Comparison of ENCODE assay signal across 10 cellular contexts in genomic region chr2:212915121-212915782, GRCh38.
DNase-seq lines count a peak whose midpoint lies in the region; ATAC-seq and TF ChIP-seq lines count a peak whose summit lies in the region.
"Had no signal": no experiment of that assay in that cellular context is flagged by ENCODE, and none has a peak within 500 bp of the region (broad histone marks: within the 10 kb centered on the region; RNA-seq: fewer than 3 reads in every experiment).

No MANE protein-coding gene starts in this region.

- no peaks in the 10 kb centered on the region for H3K4me1 ChIP-seq in effector memory CD4-positive, alpha-beta T cell (ENCODE audit: control insufficient read depth, insufficient read depth, low read length, poor library complexity, severe bottlenecking)

- H3K27ac ChIP-seq in effector memory CD4-positive, alpha-beta T cell (ENCODE audit: insufficient read depth, low read length, poor library complexity, severe bottlenecking): no peak overlapping the region
- H3K27ac ChIP-seq: tibial nerve had no signal

- H3K4me3 Mint-ChIP-seq in activated CD8-positive, alpha-beta T cell treated with anti-CD3 and anti-CD28 coated beads for 36 hours: peak overlapping the region; percentile 29
- no peak overlapping the region for H3K4me3 Mint-ChIP-seq in activated CD8-positive, alpha-beta T cell treated with anti-CD3 and anti-CD28 coated beads, Interleukin-2, amount 10 ng/mL, durations not matched to agents 7 days and 5 days
- H3K4me3 Mint-ChIP-seq in stimulated activated effector memory CD8-positive, alpha-beta T cell treated with anti-CD3 and anti-CD28 coated beads, Interleukin-12 subunit alpha, Interleukin-12 subunit beta, amount 100 ng/mL, for 72 hours: peak overlapping the region; percentile 22

- H3K27ac Mint-ChIP-seq in activated CD8-positive, alpha-beta T cell treated with anti-CD3 and anti-CD28 coated beads for 36 hours: peak overlapping the region; percentile 58
- H3K27ac Mint-ChIP-seq in activated CD8-positive, alpha-beta T cell treated with anti-CD3 and anti-CD28 coated beads, Interleukin-2, amount 10 ng/mL, durations not matched to agents 7 days and 5 days: no peak overlapping the region
- peak overlapping the region; percentile 57 for H3K27ac Mint-ChIP-seq in stimulated activated effector memory CD8-positive, alpha-beta T cell treated with anti-CD3 and anti-CD28 coated beads, Interleukin-12 subunit alpha, Interleukin-12 subunit beta, amount 100 ng/mL, for 72 hours

- peak; percentile 63 for ATAC-seq in activated CD8-positive, alpha-beta T cell treated with anti-CD3 and anti-CD28 coated beads for 36 hours
- ATAC-seq in activated CD8-positive, alpha-beta T cell treated with anti-CD3 and anti-CD28 coated beads, Interleukin-2, amount 10 ng/mL, durations not matched to agents 7 days and 5 days: no peak
- peak; percentile 67 for ATAC-seq in HG02798 (IDR thresholded peaks at IDR 0.05; ENCODE audit: poor library complexity, unreplicated experiment)
- ATAC-seq in stimulated activated effector memory CD8-positive, alpha-beta T cell treated with anti-CD3 and anti-CD28 coated beads, Interleukin-12 subunit alpha, Interleukin-12 subunit beta, amount 100 ng/mL, for 72 hours: peak; percentile 92

- no peak for TF ChIP-seq CTCF in activated CD8-positive, alpha-beta T cell treated with anti-CD3 and anti-CD28 coated beads for 36 hours (IDR thresholded peaks at IDR 0.05)

- CTCF ChIA-PET in activated CD8-positive, alpha-beta T cell treated with anti-CD3 and anti-CD28 coated beads for 36 hours (lab: Charles Lee): interaction anchor here (0.7 to 0.9 kb wide), 2 partner anchors 42 to 95 kb away, joined by 3 read pairs; no protein-coding TSS in a partner anchor
- CTCF ChIA-PET in activated CD8-positive, alpha-beta T cell treated with anti-CD3 and anti-CD28 coated beads, Interleukin-2, amount 10 ng/mL, durations not matched to agents 7 days and 5 days (lab: Charles Lee): no interaction called here

- peak; percentile 8 for DNase-seq in activated CD8-positive, alpha-beta T cell treated with anti-CD3 and anti-CD28 coated beads for 36 hours
- DNase-seq in activated CD8-positive, alpha-beta T cell treated with anti-CD3 and anti-CD28 coated beads, Interleukin-2, amount 10 ng/mL, durations not matched to agents 7 days and 5 days: no peak
- peak; percentile 30 for DNase-seq in OCI-M1 (lab: John Stamatoyannopoulos, UW)
- no peak for DNase-seq in stimulated activated effector memory CD8-positive, alpha-beta T cell treated with anti-CD3 and anti-CD28 coated beads, Interleukin-12 subunit alpha, Interleukin-12 subunit beta, amount 100 ng/mL, for 72 hours (ENCODE audit: low spot score in 2 of 2)
- no peak for DNase-seq in activated effector memory CD4-positive, alpha-beta T cell treated with anti-CD3 and anti-CD28 coated beads, Interleukin-2, amount 50 U/mL, for 16 hours
- no peak for DNase-seq in NCI-H2081 (lab: John Stamatoyannopoulos, UW)
- DNase-seq in effector memory CD4-positive, alpha-beta T cell: no peak
- DNase-seq: NCI-H524 had no signal

- H3K27me3 Mint-ChIP-seq in activated CD8-positive, alpha-beta T cell treated with anti-CD3 and anti-CD28 coated beads for 36 hours: peaks cover 2% of the 10 kb centered on the region
- H3K27me3 Mint-ChIP-seq in activated CD8-positive, alpha-beta T cell treated with anti-CD3 and anti-CD28 coated beads, Interleukin-2, amount 10 ng/mL, durations not matched to agents 7 days and 5 days (ENCODE audit: low read depth): no peaks in the 10 kb centered on the region

- no peaks in the 10 kb centered on the region for H3K36me3 ChIP-seq in effector memory CD4-positive, alpha-beta T cell (ENCODE audit: control insufficient read depth, insufficient read depth, low read length)
- H3K36me3 ChIP-seq: tibial nerve had no signal

- peaks cover 27% of the 10 kb centered on the region for H3K4me1 Mint-ChIP-seq in activated CD8-positive, alpha-beta T cell treated with anti-CD3 and anti-CD28 coated beads for 36 hours (ENCODE audit: low read depth)
- peaks cover 20% of the 10 kb centered on the region for H3K4me1 Mint-ChIP-seq in activated CD8-positive, alpha-beta T cell treated with anti-CD3 and anti-CD28 coated beads, Interleukin-2, amount 10 ng/mL, durations not matched to agents 7 days and 5 days (ENCODE audit: low read depth)
- H3K4me1 Mint-ChIP-seq in stimulated activated effector memory CD8-positive, alpha-beta T cell treated with anti-CD3 and anti-CD28 coated beads, Interleukin-12 subunit alpha, Interleukin-12 subunit beta, amount 100 ng/mL, for 72 hours: peaks cover 27% of the 10 kb centered on the region

- intact Hi-C loops in activated CD8-positive, alpha-beta T cell treated with anti-CD3 and anti-CD28 coated beads for 36 hours (cut with micrococcal nuclease): no loop called here

- POLR2A ChIA-PET in activated CD8-positive, alpha-beta T cell treated with anti-CD3 and anti-CD28 coated beads for 36 hours (lab: Charles Lee): interaction anchor here (0.9 kb wide), 1 partner anchor 73 kb away, joined by 4 read pairs; no protein-coding TSS in a partner anchor
- POLR2A ChIA-PET in activated CD8-positive, alpha-beta T cell treated with anti-CD3 and anti-CD28 coated beads, Interleukin-2, amount 10 ng/mL, durations not matched to agents 7 days and 5 days (lab: Charles Lee): no interaction called here

- H3K4me3 ChIP-seq in effector memory CD4-positive, alpha-beta T cell (ENCODE audit: insufficient read depth, low read depth, low read length, poor library complexity, severe bottlenecking): no peak overlapping the region
- H3K4me3 ChIP-seq: tibial nerve had no signal

- no peaks in the 10 kb centered on the region for H3K9me3 ChIP-seq in effector memory CD4-positive, alpha-beta T cell (ENCODE audit: control insufficient read depth, low read length)
- H3K9me3 ChIP-seq: tibial nerve had no signal

- no peaks in the 10 kb centered on the region for H3K9me3 Mint-ChIP-seq in activated CD8-positive, alpha-beta T cell treated with anti-CD3 and anti-CD28 coated beads for 36 hours
- no peaks in the 10 kb centered on the region for H3K9me3 Mint-ChIP-seq in activated CD8-positive, alpha-beta T cell treated with anti-CD3 and anti-CD28 coated beads, Interleukin-2, amount 10 ng/mL, durations not matched to agents 7 days and 5 days (ENCODE audit: insufficient read depth)
- H3K9me3 Mint-ChIP-seq in stimulated activated effector memory CD8-positive, alpha-beta T cell treated with anti-CD3 and anti-CD28 coated beads, Interleukin-12 subunit alpha, Interleukin-12 subunit beta, amount 100 ng/mL, for 72 hours: no peaks in the 10 kb centered on the region

- no peaks in the 10 kb centered on the region for H3K27me3 ChIP-seq in effector memory CD4-positive, alpha-beta T cell (replicated peaks; ENCODE audit: control insufficient read depth, insufficient read depth, low read length, poor library complexity, severe bottlenecking)
- H3K27me3 ChIP-seq: tibial nerve had no signal

- H3K36me3 Mint-ChIP-seq in activated CD8-positive, alpha-beta T cell treated with anti-CD3 and anti-CD28 coated beads for 36 hours (ENCODE audit: low read depth): no peaks in the 10 kb centered on the region
- no peaks in the 10 kb centered on the region for H3K36me3 Mint-ChIP-seq in activated CD8-positive, alpha-beta T cell treated with anti-CD3 and anti-CD28 coated beads, Interleukin-2, amount 10 ng/mL, durations not matched to agents 7 days and 5 days (ENCODE audit: low read depth)
- no peaks in the 10 kb centered on the region for H3K36me3 Mint-ChIP-seq in stimulated activated effector memory CD8-positive, alpha-beta T cell treated with anti-CD3 and anti-CD28 coated beads, Interleukin-12 subunit alpha, Interleukin-12 subunit beta, amount 100 ng/mL, for 72 hours

Comparison
In these comparisons a context has a peak if more than half of its experiments do, and no peak if none do; other contexts are left out.
1. DNase-seq: peak in activated CD8-positive, alpha-beta T cell treated with anti-CD3 and anti-CD28 coated beads for 36 hours (single experiment) and OCI-M1 (single experiment); none in activated CD8-positive, alpha-beta T cell treated with anti-CD3 and anti-CD28 coated beads, Interleukin-2, amount 10 ng/mL, durations not matched to agents 7 days and 5 days (single experiment), stimulated activated effector memory CD8-positive, alpha-beta T cell treated with anti-CD3 and anti-CD28 coated beads, Interleukin-12 subunit alpha, Interleukin-12 subunit beta, amount 100 ng/mL, for 72 hours (0 of 2), activated effector memory CD4-positive, alpha-beta T cell treated with anti-CD3 and anti-CD28 coated beads, Interleukin-2, amount 50 U/mL, for 16 hours (single experiment), NCI-H2081 (0 of 2) and effector memory CD4-positive, alpha-beta T cell (0 of 3).